ENCODE assay signal across 8 cellular contexts in the genomic region with DNA sequence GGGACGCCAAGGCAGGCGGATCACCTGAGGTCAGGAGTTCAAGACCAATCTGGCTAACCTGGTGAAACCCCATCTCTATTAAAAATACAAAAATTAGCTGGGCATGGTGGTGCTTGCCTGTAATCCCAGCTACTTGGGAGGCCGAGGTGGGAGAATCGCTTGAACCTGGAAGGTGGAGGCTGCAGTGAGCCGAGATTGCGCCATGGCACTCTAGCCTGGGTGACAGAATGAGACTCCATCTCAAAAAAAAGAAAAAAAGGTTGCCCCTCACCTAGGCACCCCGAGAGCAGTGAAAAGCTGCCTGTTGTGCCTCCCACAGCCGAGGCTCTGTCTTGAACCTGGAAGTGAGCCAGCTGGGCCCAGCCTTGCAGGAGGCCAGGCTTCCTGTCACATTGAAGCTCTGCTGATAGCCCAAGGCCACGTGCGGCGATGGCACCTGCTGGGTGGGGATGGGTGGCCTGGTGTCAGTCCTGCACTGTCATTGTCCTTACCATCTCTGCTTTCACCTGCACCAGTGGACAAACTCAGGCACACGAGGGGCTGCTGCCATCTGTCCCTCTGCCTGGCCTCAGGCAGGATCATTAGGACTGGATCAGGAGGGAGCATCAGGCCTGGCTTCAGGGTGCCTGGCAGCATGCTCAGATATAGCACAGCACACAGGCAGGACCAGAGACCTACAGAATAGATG. TPM values are rescaled to one million over a fixed set of nuclear protein-coding genes. Genes with fewer than 3 reads are reported as not detected.
DNase-seq lines count a peak whose midpoint lies in the region; ATAC-seq and TF ChIP-seq lines count a peak whose summit lies in the region.

No MANE protein-coding gene starts in this region.

- H3K27ac ChIP-seq in GM23248: no peak overlapping the region

- no peak overlapping the region for H3K4me2 ChIP-seq in GM23248 (ENCODE audit: unreplicated experiment)

- H3K4me1 ChIP-seq in GM23248 (ENCODE audit: insufficient read depth): peaks cover 38% of the 10 kb centered on the region

- H3K4me3 ChIP-seq in GM23248: no peak overlapping the region

- intact Hi-C loops in Calu3 (cut with micrococcal nuclease; ENCODE audit: unreplicated experiment): no loop called here

- no peaks in the 10 kb centered on the region for H3K27me3 Mint-ChIP-seq in Calu3 (ENCODE audit: unreplicated experiment)
- no peaks in the 10 kb centered on the region for H3K27me3 Mint-ChIP-seq in activated naive CD8-positive, alpha-beta T cell treated with anti-CD3 and anti-CD28 coated beads, Interleukin-2, amount 50 U/mL, for 24 hours
- no peaks in the 10 kb centered on the region for H3K27me3 Mint-ChIP-seq in naive thymus-derived CD8-positive, alpha-beta T cell

- H3F3A ChIP-seq in GM23248 (ENCODE audit: insufficient read depth): peaks cover 23% of the 10 kb centered on the region

- POLR2A ChIA-PET in naive thymus-derived CD8-positive, alpha-beta T cell (lab: Charles Lee): interaction anchor here (1.2 to 14.0 kb wide), 6 partner anchors 14 to 101 kb away, joined by 5 to 292 read pairs (median 12); partner anchors contain the start of genes ANAPC16, ASCC1 and DDIT4

- H3K9me2 ChIP-seq in GM23248 (ENCODE audit: insufficient read depth): no peaks in the 10 kb centered on the region

- no peak overlapping the region for H3K9ac ChIP-seq in GM23248

- WGBS in GM23248 (ENCODE audit: low coverage in 1 of 2, low lambda C conversion rate in 2 of 2, missing lambda C conversion rate in 2 of 2), 2 experiments: 88 to 96% methylated on average over 11 to 12 of the region's 12 CpGs

- no peaks in the 10 kb centered on the region for H4K20me1 ChIP-seq in GM23248 (ENCODE audit: insufficient read depth)

- ATAC-seq in activated naive CD8-positive, alpha-beta T cell treated with anti-CD3 and anti-CD28 coated beads, Interleukin-2, amount 50 U/mL, for 24 hours: no peak
- ATAC-seq in naive thymus-derived CD8-positive, alpha-beta T cell: no peak
- ATAC-seq in HG03175 (IDR thresholded peaks at IDR 0.05; ENCODE audit: unreplicated experiment): no peak
- no peak for ATAC-seq in GM18868 (IDR thresholded peaks at IDR 0.05; ENCODE audit: unreplicated experiment)

- no peaks in the 10 kb centered on the region for H3K9me3 Mint-ChIP-seq in Calu3 (ENCODE audit: low read depth, unreplicated experiment)
- no peaks in the 10 kb centered on the region for H3K9me3 Mint-ChIP-seq in activated naive CD8-positive, alpha-beta T cell treated with anti-CD3 and anti-CD28 coated beads, Interleukin-2, amount 50 U/mL, for 24 hours
- no peaks in the 10 kb centered on the region for H3K9me3 Mint-ChIP-seq in naive thymus-derived CD8-positive, alpha-beta T cell

- no TSS peak for BruUV-seq in Calu3 (replicated peaks; lab: Mats Ljungman, UMichigan)

- H3K36me3 Mint-ChIP-seq in Calu3 (ENCODE audit: insufficient read depth, unreplicated experiment): peaks cover 45% of the 10 kb centered on the region
- peaks cover 4% of the 10 kb centered on the region for H3K36me3 Mint-ChIP-seq in activated naive CD8-positive, alpha-beta T cell treated with anti-CD3 and anti-CD28 coated beads, Interleukin-2, amount 50 U/mL, for 24 hours (ENCODE audit: low read depth)
- H3K36me3 Mint-ChIP-seq in naive thymus-derived CD8-positive, alpha-beta T cell: no peaks in the 10 kb centered on the region

- H3K27ac Mint-ChIP-seq in Calu3 (ENCODE audit: unreplicated experiment): peak overlapping the region; percentile 96
- H3K27ac Mint-ChIP-seq in activated naive CD8-positive, alpha-beta T cell treated with anti-CD3 and anti-CD28 coated beads, Interleukin-2, amount 50 U/mL, for 24 hours: peak overlapping the region; percentile 91
- peak overlapping the region; percentile 89 to 97 (median 94) for H3K27ac Mint-ChIP-seq in naive thymus-derived CD8-positive, alpha-beta T cell

- no peaks in the 10 kb centered on the region for H3K36me3 ChIP-seq in GM23248 (ENCODE audit: low read depth)

- TF ChIP-seq CTCF in Calu3 (IDR thresholded peaks at IDR 0.05; ENCODE audit: unreplicated experiment): no peak

- no peaks in the 10 kb centered on the region for H3K9me3 ChIP-seq in GM23248 (ENCODE audit: low read depth)

- in situ Hi-C loops in GM23248 (cut with MboI): no loop called here

- H2AFZ ChIP-seq in GM23248: no peak overlapping the region

- H3K27me3 ChIP-seq in GM23248 (replicated peaks; ENCODE audit: insufficient read depth): no peaks in the 10 kb centered on the region

- peaks cover 64% of the 10 kb centered on the region for H3K4me1 Mint-ChIP-seq in Calu3 (ENCODE audit: low read depth, unreplicated experiment)
- H3K4me1 Mint-ChIP-seq in activated naive CD8-positive, alpha-beta T cell treated with anti-CD3 and anti-CD28 coated beads, Interleukin-2, amount 50 U/mL, for 24 hours: peaks cover 66% of the 10 kb centered on the region
- H3K4me1 Mint-ChIP-seq in naive thymus-derived CD8-positive, alpha-beta T cell: peaks cover 32 to 78% (median 67%) of the 10 kb centered on the region in 4 donors

- no peaks in the 10 kb centered on the region for H3K79me2 ChIP-seq in GM23248 (ENCODE audit: insufficient read depth)

- peak; percentile 70 for DNase-seq in Calu3
- peak; percentile 54 for DNase-seq in NCI-H345 treated with DMSO at 0.1 percent for 48 hours (lab: John Stamatoyannopoulos, UW; ENCODE audit: unreplicated experiment)
- DNase-seq in activated naive CD8-positive, alpha-beta T cell treated with anti-CD3 and anti-CD28 coated beads, Interleukin-2, amount 50 U/mL, for 24 hours: peak; percentile 59
- peak in 9 of 10 donors; percentile 39 to 87 (median 60) for DNase-seq in naive thymus-derived CD8-positive, alpha-beta T cell
- DNase-seq in GM23248: no peak
- DNase-seq in NCI-H128 (lab: John Stamatoyannopoulos, UW; ENCODE audit: unreplicated experiment): no peak

- no peak overlapping the region for H3K4me3 Mint-ChIP-seq in Calu3 (ENCODE audit: low read depth, unreplicated experiment)
- H3K4me3 Mint-ChIP-seq in activated naive CD8-positive, alpha-beta T cell treated with anti-CD3 and anti-CD28 coated beads, Interleukin-2, amount 50 U/mL, for 24 hours: peak overlapping the region; percentile 22
- peak overlapping the region in 9 of 10 donors; percentile 46 to 86 (median 73) for H3K4me3 Mint-ChIP-seq in naive thymus-derived CD8-positive, alpha-beta T cell

- CTCF ChIA-PET in Calu3 (lab: Charles Lee): interaction anchor here (0.9 to 1.4 kb wide), 3 partner anchors 14 to 56 kb away, joined by 3 to 4 read pairs (median 4); no protein-coding TSS in a partner anchor

RNA-seq across cellular contexts. Expression of gene DNAJB12, which starts 37.8 kb away (rescaled TPM):
- total RNA-seq in Calu3 (2022): 43.1 and 48.0 TPM in 2 replicates
- total RNA-seq in naive thymus-derived CD8-positive, alpha-beta T cell: 10 to 100 TPM; 25.5 to 27.9 TPM
- polyA plus RNA-seq in naive thymus-derived CD8-positive, alpha-beta T cell: 10 to 100 TPM; 13.1 to 25.0 (median 16.6) TPM
- 28.4 and 32.9 TPM in 2 replicates for total RNA-seq in GM23248 (2014; rRNA removed; shearing (Covaris generic))
- 32.0 and 33.5 TPM in 2 replicates for polyA plus RNA-seq in GM23248 (2016; fragmentation: Nextera tagmentation; extraction: Ambion mirVana)

RNA-seq across cellular contexts. Expression of gene DDIT4, which starts 43.2 kb away (rescaled TPM):
- 294 and 326 TPM in 2 replicates for total RNA-seq in Calu3 (2022)
- 10 to 100 TPM; 23.8 to 29.6 TPM for total RNA-seq in naive thymus-derived CD8-positive, alpha-beta T cell
- 100 to 1,000 TPM in 2 of 3 donors, 10 to 100 TPM in 1; 68.0 to 190 (median 189) TPM for polyA plus RNA-seq in naive thymus-derived CD8-positive, alpha-beta T cell
- 188 and 199 TPM in 2 replicates for total RNA-seq in GM23248 (2014; rRNA removed; shearing (Covaris generic))
- 144 and 155 TPM in 2 replicates for polyA plus RNA-seq in GM23248 (2016; fragmentation: Nextera tagmentation; extraction: Ambion mirVana)

Comparison
In these comparisons a context has a peak if more than half of its experiments do, and no peak if none do; other contexts are left out.
1. DNase-seq: peak in Calu3 (single experiment), NCI-H345 treated with DMSO at 0.1 percent for 48 hours (single experiment), activated naive CD8-positive, alpha-beta T cell treated with anti-CD3 and anti-CD28 coated beads, Interleukin-2, amount 50 U/mL, for 24 hours (single experiment) and naive thymus-derived CD8-positive, alpha-beta T cell (9 of 10); none in GM23248 (single experiment) and NCI-H128 (single experiment).
2. Peak in every context shown above with its lines, with median percentiles within 50 percentile points of each other: H3K27ac Mint-ChIP-seq.